15 cellular contexts compared by ENCODE assay signal in the genomic region with DNA sequence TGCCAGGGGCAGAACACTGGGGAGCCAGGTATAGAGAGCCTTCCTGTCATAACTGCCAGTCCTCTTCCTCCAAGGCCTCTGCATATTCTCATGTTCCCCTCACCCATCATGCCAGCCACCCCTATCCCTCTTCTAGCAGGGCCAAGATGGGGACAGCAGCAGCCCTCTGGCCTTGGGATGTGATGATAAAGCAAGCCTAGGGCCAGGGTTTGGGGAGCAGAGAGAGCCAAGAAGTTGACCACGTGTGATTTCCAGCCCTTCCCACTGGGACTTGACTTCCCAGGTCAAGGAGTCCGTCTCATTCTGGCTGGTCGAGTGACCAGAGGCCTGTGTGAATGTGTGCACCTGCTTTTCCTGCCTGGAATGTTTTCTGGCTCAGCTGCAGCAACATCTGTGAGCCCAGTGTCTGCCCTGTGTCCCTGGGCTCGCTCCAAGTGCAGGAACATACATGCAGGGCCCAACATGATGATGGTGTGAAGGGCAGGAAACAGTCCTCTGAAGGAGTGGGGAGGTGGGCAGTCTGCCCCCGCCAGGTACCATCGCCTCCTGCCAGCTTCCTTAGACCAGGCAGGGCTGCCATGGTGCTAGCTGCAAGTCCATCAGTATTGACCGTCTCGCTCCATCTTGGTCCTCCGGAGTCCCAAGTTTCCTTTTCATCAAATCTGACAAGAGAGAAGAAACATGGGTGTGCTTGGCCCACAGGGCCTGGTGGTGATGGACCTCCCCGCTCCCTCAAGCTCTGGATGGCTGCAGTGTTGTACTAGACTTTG. TPM values are rescaled to one million over a fixed set of nuclear protein-coding genes. Genes with fewer than 3 reads are reported as not detected.
DNase-seq lines count a peak whose midpoint lies in the region; ATAC-seq lines count a peak whose summit lies in the region.
"Had no signal": no experiment of that assay in that cellular context is flagged by ENCODE, and none has a peak within 500 bp of the region (broad histone marks: within the 10 kb centered on the region; RNA-seq: fewer than 3 reads in every experiment).

No MANE protein-coding gene starts in this region.

- H3K27ac Mint-ChIP-seq in activated CD4-positive, alpha-beta T cell treated with anti-CD3 and anti-CD28 coated beads for 36 hours: peak overlapping the region; percentile 93
- H3K27ac Mint-ChIP-seq in activated naive CD4-positive, alpha-beta T cell treated with anti-CD3 and anti-CD28 coated beads, Interleukin-2, amount 50 U/mL, for 72 hours: peak overlapping the region; percentile 81 to 83
- peak overlapping the region; percentile 89 to 94 for H3K27ac Mint-ChIP-seq in stimulated activated naive CD8-positive, alpha-beta T cell treated with anti-CD3 and anti-CD28 coated beads, Interleukin-15, amount 100 ng/mL, for 72 hours

- peak overlapping the region; percentile 76 for H3K27ac ChIP-seq in layer of hippocampus (ENCODE audit: low read depth, low read length)

- peaks cover 22% of the 10 kb centered on the region for H3K36me3 Mint-ChIP-seq in activated CD4-positive, alpha-beta T cell treated with anti-CD3 and anti-CD28 coated beads for 36 hours (ENCODE audit: low read depth)
- H3K36me3 Mint-ChIP-seq in activated naive CD4-positive, alpha-beta T cell treated with anti-CD3 and anti-CD28 coated beads, Interleukin-2, amount 50 U/mL, for 72 hours: peaks cover 0 to 5% of the 10 kb centered on the region in 2 donors

- H3K4me1 Mint-ChIP-seq in activated CD4-positive, alpha-beta T cell treated with anti-CD3 and anti-CD28 coated beads for 36 hours: peaks cover 32% of the 10 kb centered on the region
- peaks cover 46% of the 10 kb centered on the region for H3K4me1 Mint-ChIP-seq in stimulated activated naive CD8-positive, alpha-beta T cell treated with anti-CD3 and anti-CD28 coated beads, Interleukin-15, amount 100 ng/mL, for 72 hours

- POLR2A ChIA-PET in activated CD4-positive, alpha-beta T cell treated with anti-CD3 and anti-CD28 coated beads for 36 hours (lab: Charles Lee): no interaction called here

- CTCF ChIA-PET in activated CD4-positive, alpha-beta T cell treated with anti-CD3 and anti-CD28 coated beads for 36 hours (lab: Charles Lee): interaction anchor here (0.6 to 8.0 kb wide), 7 partner anchors 12 to 128 kb away, joined by 3 to 88 read pairs (median 5); a partner anchor contains a TSS

- ATAC-seq in activated CD4-positive, alpha-beta T cell treated with anti-CD3 and anti-CD28 coated beads for 36 hours: no peak
- ATAC-seq in activated naive CD4-positive, alpha-beta T cell treated with anti-CD3 and anti-CD28 coated beads, Interleukin-2, amount 50 U/mL, for 72 hours: no peak
- peak; percentile 3 for ATAC-seq in stimulated activated naive CD8-positive, alpha-beta T cell treated with anti-CD3 and anti-CD28 coated beads, Interleukin-15, amount 100 ng/mL, for 72 hours

- no peak overlapping the region for H3K4me3 Mint-ChIP-seq in activated CD4-positive, alpha-beta T cell treated with anti-CD3 and anti-CD28 coated beads for 36 hours
- H3K4me3 Mint-ChIP-seq in stimulated activated naive CD8-positive, alpha-beta T cell treated with anti-CD3 and anti-CD28 coated beads, Interleukin-15, amount 100 ng/mL, for 72 hours: peak overlapping the region; percentile 44 to 57

- H3K27me3 ChIP-seq in layer of hippocampus (ENCODE audit: control insufficient read depth, insufficient read depth, low read length): no peaks in the 10 kb centered on the region

- no peak for DNase-seq in activated CD4-positive, alpha-beta T cell treated with anti-CD3 and anti-CD28 coated beads for 36 hours
- no peak for DNase-seq in activated CD4-positive, alpha-beta T cell treated with anti-CD3 and anti-CD28 coated beads for 4 hours
- no peak for DNase-seq in activated naive CD4-positive, alpha-beta T cell treated with anti-CD3 and anti-CD28 coated beads, Interleukin-2, amount 50 U/mL, for 72 hours (ENCODE audit: low spot score in 2 of 2)
- no peak for DNase-seq in stimulated activated naive CD8-positive, alpha-beta T cell treated with anti-CD3 and anti-CD28 coated beads, Interleukin-15, amount 100 ng/mL, for 72 hours
- DNase-seq in GOT3 (lab: John Stamatoyannopoulos, UW) (no peak), AML-193 (lab: John Stamatoyannopoulos, UW) (no peak), retina (no peak)
- DNase-seq: cortex of kidney; DMS79; foreskin fibroblast; stimulated activated naive CD4-positive, alpha-beta T cell had no signal

- H3K27me3 Mint-ChIP-seq in activated CD4-positive, alpha-beta T cell treated with anti-CD3 and anti-CD28 coated beads for 36 hours: no peaks in the 10 kb centered on the region
- no peaks in the 10 kb centered on the region for H3K27me3 Mint-ChIP-seq in stimulated activated naive CD8-positive, alpha-beta T cell treated with anti-CD3 and anti-CD28 coated beads, Interleukin-15, amount 100 ng/mL, for 72 hours

- intact Hi-C loops in activated CD4-positive, alpha-beta T cell treated with anti-CD3 and anti-CD28 coated beads for 36 hours (cut with DNase I, micrococcal nuclease): no loop called here

- H3K9me3 Mint-ChIP-seq in activated CD4-positive, alpha-beta T cell treated with anti-CD3 and anti-CD28 coated beads for 36 hours (ENCODE audit: low read depth): no peaks in the 10 kb centered on the region
- no peaks in the 10 kb centered on the region for H3K9me3 Mint-ChIP-seq in activated naive CD4-positive, alpha-beta T cell treated with anti-CD3 and anti-CD28 coated beads, Interleukin-2, amount 50 U/mL, for 72 hours
- no peaks in the 10 kb centered on the region for H3K9me3 Mint-ChIP-seq in stimulated activated naive CD8-positive, alpha-beta T cell treated with anti-CD3 and anti-CD28 coated beads, Interleukin-15, amount 100 ng/mL, for 72 hours

RNA-seq across cellular contexts. Expression of a gene that starts 21.0 kb away (rescaled TPM):
- 1 to 10 TPM; 4.0 to 5.3 TPM for total RNA-seq in activated CD4-positive, alpha-beta T cell treated with anti-CD3 and anti-CD28 coated beads for 36 hours
- total RNA-seq in activated naive CD4-positive, alpha-beta T cell treated with anti-CD3 and anti-CD28 coated beads, Interleukin-2, amount 50 U/mL, for 72 hours: 1 to 10 TPM; 1.8 to 6.5 TPM

RNA-seq across cellular contexts. Expression of a gene that starts 30.4 kb away (rescaled TPM):
- total RNA-seq in activated CD4-positive, alpha-beta T cell treated with anti-CD3 and anti-CD28 coated beads for 36 hours: 10 to 100 TPM; 15.8 to 17.2 TPM
- 10 to 100 TPM; 14.6 to 15.4 TPM for total RNA-seq in activated naive CD4-positive, alpha-beta T cell treated with anti-CD3 and anti-CD28 coated beads, Interleukin-2, amount 50 U/mL, for 72 hours

RNA-seq across cellular contexts. Expression of a gene that starts 43.9 kb away (rescaled TPM):
- total RNA-seq in activated CD4-positive, alpha-beta T cell treated with anti-CD3 and anti-CD28 coated beads for 36 hours: not detected
- not detected for total RNA-seq in activated naive CD4-positive, alpha-beta T cell treated with anti-CD3 and anti-CD28 coated beads, Interleukin-2, amount 50 U/mL, for 72 hours
- total RNA-seq: kidney epithelial cell; osteocyte; T-helper 1 cell treated with Interleukin-12 subunit alpha and Interleukin-12 subunit beta and Interleukin-4 antibody, amounts not matched to agents 30 ng/mL and 1 ng/mL, for 36 hours had no signal
